In the genomic region with DNA sequence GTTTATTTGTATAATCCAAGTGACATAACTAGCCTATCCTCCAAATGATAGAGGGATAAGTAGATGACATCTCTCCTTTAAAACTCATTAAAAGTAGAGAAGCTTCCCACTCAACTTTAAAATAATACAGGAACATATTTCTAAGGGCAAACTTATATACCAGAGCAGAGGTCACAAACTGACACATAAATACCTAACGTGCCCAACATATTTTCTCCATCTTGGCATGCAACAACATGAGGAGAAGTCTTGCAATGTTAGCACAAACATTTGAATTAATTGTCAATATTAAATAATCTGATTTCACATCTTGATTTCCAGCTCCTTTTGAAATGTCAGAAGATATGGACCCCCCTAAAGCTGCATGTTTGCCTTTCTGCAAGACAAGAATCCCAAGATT, we compare ENCODE assay signal across 26 cellular contexts.
"Had no signal": no experiment of that assay in that cellular context is flagged by ENCODE, and none has a peak within 500 bp of the region (broad histone marks: within the 10 kb centered on the region; RNA-seq: fewer than 3 reads in every experiment).

No MANE protein-coding gene starts in this region.

- DNase-seq: activated B cell treated with CpG ODN at 0.5 μM for 24 hours; activated CD4-positive, alpha-beta memory T cell treated with anti-CD3 and anti-CD28 coated beads for 36 hours; activated CD4-positive, alpha-beta T cell treated with anti-CD3 and anti-CD28 coated beads for 4 hours; activated CD4-positive, alpha-beta T cell treated with anti-CD3 and anti-CD28 coated beads, Interleukin-2, amount 50 U/mL, for 1 hour; activated CD4-positive, CD25-positive, alpha-beta regulatory T cell treated with anti-CD3 and anti-CD28 coated beads, Interleukin-2, amount 50 U/mL, for 72 hours; activated CD8-positive, alpha-beta memory T cell treated with anti-CD3 and anti-CD28 coated beads, Interleukin-2, amount 50 U/mL, for 48 hours; activated effector memory CD4-positive, alpha-beta T cell treated with Interleukin-2 at 50 U/mL for 16 hours; activated naive CD4-positive, alpha-beta T cell treated with anti-CD3 and anti-CD28 coated beads, Interleukin-2, amount 10 ng/mL, durations not matched to agents 7 days and 5 days; activated naive CD8-positive, alpha-beta T cell treated with anti-CD3 and anti-CD28 coated beads, Interleukin-2, amount 50 U/mL, for 24 hours; activated T-cell treated with anti-CD3 and anti-CD28 coated beads, Interleukin-2, amount 50 U/mL, for 48 hours; amniotic stem cell; Karpas-422; NCI-H1436; NCI-H1694; NCI-H2029; NCI-H345; NCI-H526; NCI-H748 treated with DMSO at 0.1 percent for 48 hours; NK-92 treated with Interleukin-12 subunit alpha and Interleukin-12 subunit beta, amount 100 ng/mL, for 24 hours; PC-3; Peyer's patch; T-helper 1 cell; T-helper 2 cell; T-helper 9 cell had no signal

- H3K9me3 ChIP-seq: ascending aorta, Peyer's patch had no signal

- ATAC-seq: activated naive CD8-positive, alpha-beta T cell treated with anti-CD3 and anti-CD28 coated beads, Interleukin-2, amount 50 U/mL, for 24 hours; PC-3; Right ventricle myocardium inferior had no signal

- H3K27me3 ChIP-seq: ascending aorta, Peyer's patch had no signal

- H3K36me3 ChIP-seq: ascending aorta, Peyer's patch had no signal

- H3K4me1 ChIP-seq: ascending aorta, Peyer's patch had no signal

- H3K4me3 ChIP-seq: ascending aorta, Peyer's patch had no signal
